10 cellular contexts compared by ENCODE assay signal in the genomic region with DNA sequence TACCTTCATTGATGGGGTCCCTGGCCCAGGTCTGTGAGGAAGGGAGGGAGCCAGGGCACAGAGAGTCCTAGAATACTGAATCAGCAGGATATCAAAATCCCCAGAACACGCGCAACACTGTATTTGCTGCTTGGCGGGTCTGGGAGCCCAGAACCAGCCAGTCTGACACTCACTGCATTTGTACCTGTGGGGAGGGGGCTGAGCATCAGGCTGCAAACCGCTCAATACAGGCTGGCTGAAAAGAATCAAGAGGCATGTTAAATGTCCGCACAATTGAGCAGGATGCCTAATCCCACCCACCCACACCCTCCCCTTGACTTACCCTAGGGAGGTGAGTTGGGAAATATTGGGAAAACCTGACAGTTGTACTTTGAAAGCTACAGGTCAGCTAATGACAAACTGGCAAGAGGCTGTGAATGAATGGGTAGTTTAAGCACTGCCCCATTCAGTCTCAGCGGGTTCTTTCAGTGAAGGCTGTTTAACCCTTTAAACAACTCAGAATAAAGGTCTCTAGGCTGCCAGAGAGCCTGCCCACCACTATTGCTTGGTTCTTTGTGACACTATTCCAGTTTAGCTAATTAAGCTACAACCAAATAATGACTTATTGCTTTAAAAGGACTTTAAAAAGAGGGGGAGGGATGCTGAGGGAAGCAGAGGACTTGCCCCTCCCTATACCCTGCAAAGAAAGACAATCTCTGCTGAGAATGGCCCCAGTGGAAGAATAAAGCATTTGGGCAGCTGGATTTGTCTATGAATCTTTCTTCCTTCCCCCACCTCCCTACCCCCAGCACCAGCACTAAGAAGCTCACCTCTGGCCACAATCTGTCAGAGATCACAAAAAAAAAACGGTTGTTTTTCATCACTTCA. TPM values are rescaled to one million over a fixed set of nuclear protein-coding genes. Genes with fewer than 3 reads are reported as not detected.
DNase-seq lines count a peak whose midpoint lies in the region; ATAC-seq and TF ChIP-seq lines count a peak whose summit lies in the region.
"Had no signal": no experiment of that assay in that cellular context is flagged by ENCODE, and none has a peak within 500 bp of the region (broad histone marks: within the 10 kb centered on the region; RNA-seq: fewer than 3 reads in every experiment).

No MANE protein-coding gene starts in this region.

- TF ChIP-seq CTCF in AG04449 (IDR thresholded peaks at IDR 0.05; ENCODE audit: insufficient read depth, low read length, missing control alignments), result no peak
- no peak for TF ChIP-seq CTCF in IMR-90 (conservative IDR thresholded peaks at IDR 0.05; ENCODE audit: low read depth, low read length)
- TF ChIP-seq CTCF in epithelial cell of proximal tubule (conservative IDR thresholded peaks at IDR 0.05; ENCODE audit: low read depth, low read length), result no peak

- dilution Hi-C loops in IMR-90 (cut with HindIII; ENCODE audit: low sequenced_read_pairs, unreplicated experiment), result no loop called here

- peak overlapping the region; percentile 1; the same call in 1 of the 3 replicates for H2BK15ac ChIP-seq in IMR-90 (ENCODE audit: low read depth, low read length)

- H3K4me3 ChIP-seq in AG04449 (ENCODE audit: low read depth, low read length) (peak overlapping the region; percentile 43), IMR-90 (ENCODE audit: insufficient read depth, low read depth, low read length) (0 out of 2 replicates have a peak overlapping the region, but pooled peaks have one; percentile 2), epithelial cell of proximal tubule (ENCODE audit: low read depth, low read length) (peak overlapping the region; percentile 7), muscle layer of colon (ENCODE audit: low read depth in 1 of 2, low read length in 2 of 2) (no peak overlapping the region)

- WGBS in IMR-90 (ENCODE audit: extremely low coverage in 2 of 2, insufficient read length in 1 of 2), 2 experiments, result no CpG with 5 or more reads among the region's 7 CpGs

- no peak for ATAC-seq in IMR-90 (ENCODE audit: low read depth)
- ATAC-seq in HG02642 (IDR thresholded peaks at IDR 0.05; ENCODE audit: poor library complexity, unreplicated experiment), result no peak
- ATAC-seq: activated CD8-positive, alpha-beta memory T cell treated with anti-CD3 and anti-CD28 coated beads, Interleukin-2, amount 10 ng/mL, durations not matched to agents 7 days and 5 days; CD8-positive, alpha-beta T cell had no signal

- H3K4me1 ChIP-seq in IMR-90 (ENCODE audit: control insufficient read depth, insufficient read depth, low read length), result peaks cover 39% of the 10 kb centered on the region
- H3K4me1 ChIP-seq in muscle layer of colon (ENCODE audit: insufficient read depth, low read length), result peaks cover 7% of the 10 kb centered on the region

- DNase-seq in AG04449 (ENCODE audit: low read depth, low spot score) (no peak), IMR-90 (no peak), epithelial cell of proximal tubule (ENCODE audit: low read depth) (no peak), HEK293T (ENCODE audit: extremely low spot score) (no peak), dermis blood vessel endothelial cell (no peak)
- DNase-seq in stimulated activated CD4-positive, alpha-beta T cell treated with anti-CD3 and anti-CD28 coated beads, Interleukin-2, amount 100 ng/mL, for 48 hours, result no peak
- DNase-seq: activated CD8-positive, alpha-beta memory T cell treated with anti-CD3 and anti-CD28 coated beads, Interleukin-2, amount 10 ng/mL, durations not matched to agents 7 days and 5 days; CD8-positive, alpha-beta T cell had no signal

- CTCF ChIA-PET in AG04449 (lab: Yijun Ruan, JAX) (interaction anchor here (0.7 to 13.9 kb wide), 5 partner anchors 8 to 378 kb away, joined by 3 to 193 read pairs (median 4); no protein-coding TSS in a partner anchor), IMR-90 (lab: Yijun Ruan, JAX) (interaction anchor here (0.5 to 1.9 kb wide), 9 partner anchors 7 to 327 kb away, joined by 3 to 8 read pairs (median 4); no protein-coding TSS in a partner anchor), HEK293T (lab: Yijun Ruan, JAX) (interaction anchor here (1.1 kb wide), 1 partner anchor 17 kb away, joined by 3 read pairs; no protein-coding TSS in a partner anchor)

- peaks cover 0 to 24% of the 10 kb centered on the region in 2 experiments; a peak in 2 of 4 replicates for H3K79me1 ChIP-seq in IMR-90 (ENCODE audit: low read depth in 1 of 2, low read length in 2 of 2)

- peak overlapping the region; percentile 91 for H3K14ac ChIP-seq in IMR-90 (replicated peaks; ENCODE audit: low read depth, low read length)

- H3K9me3 ChIP-seq in IMR-90 (ENCODE audit: control insufficient read depth, insufficient read depth, low read length) (no peaks in the 10 kb centered on the region), muscle layer of colon (ENCODE audit: low read length) (no peaks in the 10 kb centered on the region)

- peak overlapping the region; percentile 28; the same call in 1 of the 2 replicates for H3K4ac ChIP-seq in IMR-90 (ENCODE audit: low read depth, low read length)

- no peak for TF ChIP-seq RAD21 in IMR-90 (IDR thresholded peaks at IDR 0.05; ENCODE audit: low read length)

- peak overlapping the region; percentile 96 for H3K23ac ChIP-seq in IMR-90 (ENCODE audit: low read depth, low read length)

- peak overlapping the region; percentile 77 for H3K4me2 ChIP-seq in IMR-90 (ENCODE audit: low read depth, low read length)

- H4K5ac ChIP-seq in IMR-90 (ENCODE audit: low read depth, low read length), result no peak overlapping the region

- H3K18ac ChIP-seq in IMR-90 (ENCODE audit: low read depth, low read length), result peak overlapping the region; percentile 16; the same call in 1 of the 2 replicates

- peak overlapping the region; percentile 50 for H2BK5ac ChIP-seq in IMR-90 (ENCODE audit: low read depth, low read length, poor library complexity, severe bottlenecking)

- H4K8ac ChIP-seq in IMR-90 (ENCODE audit: low read depth in 2 of 2, low read length in 2 of 2), result 0 out of 4 replicates have a peak overlapping the region, but pooled peaks of 1 of the 2 experiments have one; percentile 6

- H2BK20ac ChIP-seq in IMR-90 (ENCODE audit: low read depth, low read length), result no peak overlapping the region

- H3K56ac ChIP-seq in IMR-90 (ENCODE audit: extremely low read depth, insufficient read depth, low read length), result no peak overlapping the region

- H2AK5ac ChIP-seq in IMR-90 (ENCODE audit: low read depth, low read length), result peak overlapping the region; percentile 19; the same call in 1 of the 2 replicates

- no peak overlapping the region for H4K91ac ChIP-seq in IMR-90 (ENCODE audit: insufficient read depth, low read depth, low read length)

- H2BK120ac ChIP-seq in IMR-90 (ENCODE audit: low read depth, low read length), result peak overlapping the region; percentile 17; the same call in 1 of the 2 replicates

- H3K27me3 ChIP-seq in IMR-90 (ENCODE audit: control insufficient read depth, insufficient read depth, low read length) (no peaks in the 10 kb centered on the region), muscle layer of colon (ENCODE audit: control insufficient read depth in 1 of 2, insufficient read depth in 2 of 2, low read length in 2 of 2) (peaks cover 0 to 4% of the 10 kb centered on the region in 2 donors)

- no TSS peak for BruUV-seq in IMR-90 (replicated peaks; lab: Mats Ljungman, UMichigan)

- H3K9ac ChIP-seq in IMR-90 (ENCODE audit: low read depth, low read length), result peak overlapping the region; percentile 34
- H3K9ac ChIP-seq in muscle layer of colon (ENCODE audit: low read length), result peak overlapping the region; percentile 7

- POLR2A ChIA-PET in AG04449 (lab: Yijun Ruan, JAX), result interaction anchor here (1.6 kb wide), 1 partner anchor 37 kb away, joined by 5 read pairs; no protein-coding TSS in a partner anchor
- POLR2A ChIA-PET in IMR-90 (lab: Charles Lee; ENCODE audit: unreplicated experiment), result interaction anchor here (0.6 kb wide), 1 partner anchor 37 kb away, joined by 3 read pairs; no protein-coding TSS in a partner anchor
- POLR2A ChIA-PET in HEK293T (lab: Yijun Ruan, JAX), result no interaction called here

- intact Hi-C loops in IMR-90 (cut with micrococcal nuclease), result loop anchor here (1.0 to 5.0 kb wide), 3 partner anchors 102 to 378 kb away; no protein-coding TSS in a partner anchor

- H2AFZ ChIP-seq in IMR-90 (replicated peaks; ENCODE audit: low read length, poor library complexity), result no peak overlapping the region

- TF ChIP-seq POLR2A in IMR-90 (IDR thresholded peaks at IDR 0.05; ENCODE audit: low read depth, low read length), result no peak

- H2AK9ac ChIP-seq in IMR-90 (replicated peaks; ENCODE audit: low read depth, low read length, poor library complexity), result peak overlapping the region; percentile 38

- H4K20me1 ChIP-seq in IMR-90 (ENCODE audit: insufficient read depth, low read length), result peaks cover 100% of the 10 kb centered on the region

- H3K9me1 ChIP-seq in IMR-90 (ENCODE audit: insufficient read depth, low read length), result peaks cover 7% of the 10 kb centered on the region; the same call in 1 of the 2 replicates

- in situ Hi-C loops in IMR-90 (cut with MboI; ENCODE audit: low sequenced_read_pairs), result loop anchor here (5.0 kb wide), 1 partner anchor 228 kb away; no protein-coding TSS in a partner anchor

- H3K36me3 ChIP-seq in IMR-90 (ENCODE audit: control insufficient read depth, insufficient read depth, low read length) (peaks cover 7% of the 10 kb centered on the region; the same call in 1 of the 2 replicates), muscle layer of colon (ENCODE audit: insufficient read depth, low read length) (no peaks in the 10 kb centered on the region)

- peak overlapping the region; percentile 84 for H3K27ac ChIP-seq in IMR-90 (ENCODE audit: insufficient read depth, low read length)
- no peak overlapping the region for H3K27ac ChIP-seq in muscle layer of colon (ENCODE audit: low read depth, low read length)

TF ChIP-seq in IMR-90, 13 proteins besides CTCF, POLR2A, EP300 and RAD21 (continues in another document):
- TF ChIP-seq CHD1 (IDR thresholded peaks at IDR 0.05; ENCODE audit: low read depth, low read length) (no peak), SMC3 (IDR thresholded peaks at IDR 0.05; ENCODE audit: low read depth, low read length) (no peak), RCOR1 (IDR thresholded peaks at IDR 0.05; ENCODE audit: insufficient replicate concordance, low read length) (no peak), MAZ (IDR thresholded peaks at IDR 0.05; ENCODE audit: borderline replicate concordance, low read depth, low read length) (no peak)

TF ChIP-seq in HEK293T, 16 proteins besides CTCF, POLR2A, EP300 and RAD21 (continues in another document):
- TF ChIP-seq FOXM1 (IDR thresholded peaks at IDR 0.05; ENCODE audit: borderline replicate concordance) (no peak), ZNF384 (IDR thresholded peaks at IDR 0.05) (no peak)

RNA-seq across cellular contexts. Expression of a gene that starts 5.0 kb away (rescaled TPM):
- total RNA-seq in IMR-90 (2012; rRNA removed) (8.4 and 10.3 TPM in 2 replicates), epithelial cell of proximal tubule (10.9 and 19.9 TPM in 2 replicates), dermis blood vessel endothelial cell (5.5 and 11.9 TPM in 2 replicates)
- 21.0 and 22.1 TPM in 2 replicates for polyA plus RNA-seq in IMR-90 (2012; rRNA removed)
- 13.3 and 14.6 TPM in 2 replicates for polyA plus RNA-seq in IMR-90 (2012; cell fraction: cytosol; rRNA removed)
- 59.8 and 89.3 TPM in 2 replicates for polyA plus RNA-seq in IMR-90 (2012; cell fraction: nucleus; rRNA removed; ENCODE audit: low replicate concordance)

Comparison
In these comparisons a context has a peak if more than half of its experiments do, and no peak if none do; other contexts are left out.
1. H3K4me3 ChIP-seq: peak in AG04449 (single experiment), IMR-90 (single experiment) and epithelial cell of proximal tubule (single experiment); none in muscle layer of colon (0 of 2).